ENCODE assay signal across 2 cellular contexts in genomic region chr1:156747737-156748669, GRCh38.
TF ChIP-seq lines count a peak whose summit lies in the region.

No MANE protein-coding gene starts in this region.

TF ChIP-seq in A549, 52 proteins besides CTCF, POLR2A, EP300 and RAD21:
- TF ChIP-seq MYC (IDR thresholded peaks at IDR 0.05; ENCODE audit: borderline replicate concordance, low read length): no peak
- TF ChIP-seq BCL3 (IDR thresholded peaks at IDR 0.05): no peak
- 0 out of 2 replicates have a peak, but pooled peaks have one; percentile 5 for TF ChIP-seq ATOH8 (CRISPR knock-in tag; IDR thresholded peaks at IDR 0.05; ENCODE audit: low read depth)
- no peak for TF ChIP-seq CBX8 (IDR thresholded peaks at IDR 0.05)

TF ChIP-seq in K562, 482 proteins besides CTCF, POLR2A, EP300 and RAD21:
- TF ChIP-seq NR4A1 (CRISPR knock-in tag; IDR thresholded peaks at IDR 0.05) (no peak), NR4A1 (tag; IDR thresholded peaks at IDR 0.05) (0 out of 2 replicates have a peak, but pooled peaks have one; percentile 9), ZSCAN29 (IDR thresholded peaks at IDR 0.05) (no peak), FOXA3 (CRISPR knock-in tag; conservative IDR thresholded peaks at IDR 0.05 in 1 of 2, IDR thresholded peaks at IDR 0.05 in 1 of 2) (0 out of 4 replicates have a peak, but pooled peaks of 1 of the 2 experiments have one; percentile 23), NR2C2 (CRISPR knock-in tag; IDR thresholded peaks at IDR 0.05) (0 out of 2 replicates have a peak, but pooled peaks have one; percentile 15), NR2C2 (tag; IDR thresholded peaks at IDR 0.05) (no peak), ZBTB7A (IDR thresholded peaks at IDR 0.05; ENCODE audit: borderline replicate concordance, control insufficient read depth, low read depth, low read length) (peak; percentile 40; the same call in 1 of the 2 replicates), HMBOX1 (IDR thresholded peaks at IDR 0.05) (0 out of 2 replicates have a peak, but pooled peaks have one; percentile 3), ZFX (CRISPR knock-in tag; IDR thresholded peaks at IDR 0.05) (no peak; the same call in 1 of the 2 replicates), CHD1 (IDR thresholded peaks at IDR 0.05; ENCODE audit: low read length) (peak; percentile 5), NFRKB (IDR thresholded peaks at IDR 0.05; ENCODE audit: low read depth) (0 out of 2 replicates have a peak, but pooled peaks have one; percentile 27)
